1 cellular context compared by ENCODE assay signal in genomic region chr2:170928036-170928823, GRCh38.
TF ChIP-seq lines count a peak whose summit lies in the region.

No MANE protein-coding gene starts in this region.

TF ChIP-seq in HepG2, 621 proteins besides CTCF, POLR2A, EP300 and RAD21 (continued from another document and continues in another):
- no peak for TF ChIP-seq YEATS4 (CRISPR knock-in tag; IDR thresholded peaks at IDR 0.05; ENCODE audit: borderline replicate concordance)
- TF ChIP-seq IKZF5 (CRISPR knock-in tag; IDR thresholded peaks at IDR 0.05): no peak
- no peak for TF ChIP-seq ZNF232 (CRISPR knock-in tag; IDR thresholded peaks at IDR 0.05; ENCODE audit: borderline replicate concordance)
- TF ChIP-seq ELF4 (CRISPR knock-in tag; IDR thresholded peaks at IDR 0.05; ENCODE audit: borderline replicate concordance): peak; percentile 26; the same call in 1 of the 2 replicates
- TF ChIP-seq ZNF674 (CRISPR knock-in tag; IDR thresholded peaks at IDR 0.05; ENCODE audit: low read depth): 0 out of 2 replicates have a peak, but pooled peaks have one; percentile 18
- peak; percentile 82 for TF ChIP-seq ELF3 (CRISPR knock-in tag; IDR thresholded peaks at IDR 0.05)
- TF ChIP-seq ZSCAN12 (CRISPR knock-in tag; IDR thresholded peaks at IDR 0.05): no peak
- no peak for TF ChIP-seq DDIT3 (CRISPR knock-in tag; IDR thresholded peaks at IDR 0.05)
- TF ChIP-seq ZFX (CRISPR knock-in tag; IDR thresholded peaks at IDR 0.05; ENCODE audit: low read depth): peak; percentile 73
- TF ChIP-seq ZNF710 (CRISPR knock-in tag; IDR thresholded peaks at IDR 0.05; ENCODE audit: borderline replicate concordance): no peak
- TF ChIP-seq ARNT2 (CRISPR knock-in tag; IDR thresholded peaks at IDR 0.05; ENCODE audit: low read depth): no peak
- TF ChIP-seq IRX3 (CRISPR knock-in tag; IDR thresholded peaks at IDR 0.05; ENCODE audit: borderline replicate concordance, low read depth): no peak
- TF ChIP-seq ZNF207 (IDR thresholded peaks at IDR 0.05; ENCODE audit: borderline replicate concordance): no peak
- 0 out of 2 replicates have a peak, but pooled peaks have one; percentile 29 for TF ChIP-seq ZNF704 (CRISPR knock-in tag; IDR thresholded peaks at IDR 0.05; ENCODE audit: borderline replicate concordance)
- no peak for TF ChIP-seq E2F5 (CRISPR knock-in tag; conservative IDR thresholded peaks at IDR 0.05)
- TF ChIP-seq TCF7L2 (IDR thresholded peaks at IDR 0.05; ENCODE audit: low read depth, low read length): no peak
- TF ChIP-seq THRA (CRISPR knock-in tag; IDR thresholded peaks at IDR 0.05; ENCODE audit: borderline replicate concordance): 0 out of 2 replicates have a peak, but pooled peaks have one; percentile 12
- no peak for TF ChIP-seq ZNF557 (CRISPR knock-in tag; IDR thresholded peaks at IDR 0.05)
- no peak for TF ChIP-seq SKI (IDR thresholded peaks at IDR 0.05; ENCODE audit: partially characterized antibody)
- TF ChIP-seq ZNF317 (CRISPR knock-in tag; IDR thresholded peaks at IDR 0.05): no peak; the same call in 1 of the 2 replicates
- no peak for TF ChIP-seq TAF15 (IDR thresholded peaks at IDR 0.05; ENCODE audit: low read depth, low read length, poor library complexity, severe bottlenecking)
- peak; percentile 11; the same call in 1 of the 2 replicates for TF ChIP-seq ZBTB46 (CRISPR knock-in tag; IDR thresholded peaks at IDR 0.05; ENCODE audit: borderline replicate concordance)
- no peak for TF ChIP-seq RBM39 (IDR thresholded peaks at IDR 0.05; ENCODE audit: low read depth, low read length, poor library complexity, severe bottlenecking)
- no peak for TF ChIP-seq ZSCAN5A (CRISPR knock-in tag; IDR thresholded peaks at IDR 0.05; ENCODE audit: borderline replicate concordance)
- TF ChIP-seq CBFB (CRISPR knock-in tag; IDR thresholded peaks at IDR 0.05): no peak
- peak in 1 of 2 experiments; percentile 97; a peak in 2 of 4 replicates for TF ChIP-seq ATF4 (CRISPR knock-in tag; IDR thresholded peaks at IDR 0.05)
- peak; percentile 61; the same call in 1 of the 2 replicates for TF ChIP-seq ZBTB20 (CRISPR knock-in tag; IDR thresholded peaks at IDR 0.05; ENCODE audit: borderline replicate concordance, low read depth)
- no peak for TF ChIP-seq TOPORS (CRISPR knock-in tag; IDR thresholded peaks at IDR 0.05)
- no peak for TF ChIP-seq MTF2 (CRISPR knock-in tag; IDR thresholded peaks at IDR 0.05; ENCODE audit: borderline replicate concordance)
- no peak for TF ChIP-seq FOSL1 (CRISPR knock-in tag; IDR thresholded peaks at IDR 0.05; ENCODE audit: borderline replicate concordance)
- TF ChIP-seq ZNF496 (CRISPR knock-in tag; IDR thresholded peaks at IDR 0.05; ENCODE audit: insufficient replicate concordance): no peak
- no peak for TF ChIP-seq ZNF746 (CRISPR knock-in tag; IDR thresholded peaks at IDR 0.05)
- no peak for TF ChIP-seq REL (CRISPR knock-in tag; conservative IDR thresholded peaks at IDR 0.05)
- TF ChIP-seq SOX13 (IDR thresholded peaks at IDR 0.05): no peak
- TF ChIP-seq SOX13 (CRISPR knock-in tag; conservative IDR thresholded peaks at IDR 0.05 in 1 of 2, IDR thresholded peaks at IDR 0.05 in 1 of 2): peak in 1 of 2 experiments; percentile 47; a peak in 2 of 4 replicates
- peak; percentile 62 for TF ChIP-seq CREB1 (IDR thresholded peaks at IDR 0.05)
- TF ChIP-seq CREB1 (CRISPR knock-in tag; IDR thresholded peaks at IDR 0.05): peak; percentile 61; the same call in 1 of the 2 replicates
- TF ChIP-seq NFYC (CRISPR knock-in tag; IDR thresholded peaks at IDR 0.05): no peak
- no peak for TF ChIP-seq HNF1B (CRISPR knock-in tag; IDR thresholded peaks at IDR 0.05)
- 0 out of 2 replicates have a peak, but pooled peaks have one; percentile 46 for TF ChIP-seq GATAD2A (CRISPR knock-in tag; IDR thresholded peaks at IDR 0.05)
- no peak; the same call in 1 of the 2 replicates for TF ChIP-seq GABPB1 (CRISPR knock-in tag; IDR thresholded peaks at IDR 0.05)
- no peak for TF ChIP-seq RNF219 (CRISPR knock-in tag; IDR thresholded peaks at IDR 0.05)
- no peak for TF ChIP-seq ZNF138 (CRISPR knock-in tag; IDR thresholded peaks at IDR 0.05; ENCODE audit: low read depth)
- TF ChIP-seq ETS1 (CRISPR knock-in tag; IDR thresholded peaks at IDR 0.05): no peak
- TF ChIP-seq RELA (CRISPR knock-in tag; IDR thresholded peaks at IDR 0.05): no peak
- no peak for TF ChIP-seq ZNF589 (CRISPR knock-in tag; conservative IDR thresholded peaks at IDR 0.05)
- no peak for TF ChIP-seq E2F1 (CRISPR knock-in tag; IDR thresholded peaks at IDR 0.05)
- 0 out of 2 replicates have a peak, but pooled peaks have one; percentile 12 for TF ChIP-seq JDP2 (CRISPR knock-in tag; IDR thresholded peaks at IDR 0.05; ENCODE audit: borderline replicate concordance)
- TF ChIP-seq CEBPG (CRISPR knock-in tag; IDR thresholded peaks at IDR 0.05): peak; percentile 96
